ENCODE assay signal across 8 cellular contexts in the genomic region with DNA sequence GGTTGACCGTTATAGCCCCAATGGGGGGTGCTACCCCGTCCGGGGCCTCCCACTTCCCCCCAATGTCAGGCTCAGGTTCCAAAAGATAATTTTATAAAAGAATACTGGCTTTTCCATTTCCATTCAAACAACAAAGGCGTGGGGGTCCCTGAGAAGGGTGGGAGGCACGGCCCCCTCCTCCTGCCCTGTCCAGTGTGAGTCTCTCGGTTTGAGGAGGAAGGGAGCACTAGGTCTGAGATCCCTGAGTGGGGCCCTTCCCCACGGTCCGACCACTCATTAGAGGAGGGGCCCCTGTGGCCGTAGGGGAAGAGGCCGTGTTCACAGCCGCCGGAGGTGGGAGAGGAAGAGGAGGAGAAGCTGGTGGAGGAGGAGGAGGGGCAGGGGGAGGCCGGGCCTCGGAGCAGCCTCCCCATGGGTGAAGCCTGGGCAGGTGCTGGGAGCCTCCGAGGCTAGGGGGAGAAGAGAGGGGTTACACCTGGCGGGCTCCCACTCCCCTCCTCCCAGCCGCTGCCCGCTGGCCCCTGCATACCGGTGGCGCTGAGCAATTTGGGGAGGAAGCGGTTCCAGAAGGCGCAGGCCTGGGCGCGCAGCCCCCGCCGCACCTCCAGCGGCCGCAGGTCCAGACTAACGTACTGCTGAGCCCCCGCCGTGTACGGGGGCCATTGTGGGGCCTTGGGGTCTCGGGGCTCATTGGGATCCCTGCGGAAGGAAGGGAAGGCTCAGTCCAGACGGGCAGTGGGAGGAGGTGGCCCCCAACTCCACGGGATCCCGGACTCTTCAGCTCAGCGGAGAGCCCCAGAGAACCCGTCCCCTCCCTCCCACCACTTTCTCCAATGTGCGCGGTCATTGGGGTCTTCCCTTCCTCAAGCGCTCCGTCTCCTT.
DNase-seq lines count a peak whose midpoint lies in the region; ATAC-seq lines count a peak whose summit lies in the region.

No MANE protein-coding gene starts in this region.

- no peaks in the 10 kb centered on the region for H3K9me3 Mint-ChIP-seq in T-helper 1 cell treated with Interleukin-12 subunit alpha and Interleukin-12 subunit beta and Interleukin-4 antibody, amounts not matched to agents 30 μg/mL and 1 μg/mL, for 36 hours
- no peaks in the 10 kb centered on the region for H3K9me3 Mint-ChIP-seq in activated naive CD8-positive, alpha-beta T cell (ENCODE audit: low read depth)

- no peak for ATAC-seq in GM18498 (IDR thresholded peaks at IDR 0.05; ENCODE audit: unreplicated experiment)
- no peak for ATAC-seq in HG03039 (IDR thresholded peaks at IDR 0.05; ENCODE audit: unreplicated experiment)

- peaks cover 32% of the 10 kb centered on the region for H3K4me1 Mint-ChIP-seq in T-helper 1 cell treated with Interleukin-12 subunit alpha and Interleukin-12 subunit beta and Interleukin-4 antibody, amounts not matched to agents 30 μg/mL and 1 μg/mL, for 36 hours (ENCODE audit: low read depth)
- H3K4me1 Mint-ChIP-seq in activated naive CD8-positive, alpha-beta T cell (ENCODE audit: low read depth): peaks cover 34% of the 10 kb centered on the region

- peaks cover 40% of the 10 kb centered on the region for H3K27me3 Mint-ChIP-seq in T-helper 1 cell treated with Interleukin-12 subunit alpha and Interleukin-12 subunit beta and Interleukin-4 antibody, amounts not matched to agents 30 μg/mL and 1 μg/mL, for 36 hours (ENCODE audit: low read depth)
- peaks cover 3% of the 10 kb centered on the region for H3K27me3 Mint-ChIP-seq in activated naive CD8-positive, alpha-beta T cell

- no peak for DNase-seq in T-helper 1 cell
- peak; percentile 67 for DNase-seq in islet precursor cell
- peak in 1 of 49 donors; percentile 24 for DNase-seq in substantia nigra (lab: John Stamatoyannopoulos, UW)
- DNase-seq in germinal center (ENCODE audit: low spot score): no peak

- H3K4me3 Mint-ChIP-seq in T-helper 1 cell treated with Interleukin-12 subunit alpha and Interleukin-12 subunit beta and Interleukin-4 antibody, amounts not matched to agents 30 μg/mL and 1 μg/mL, for 36 hours: peak overlapping the region; percentile 77
- H3K4me3 Mint-ChIP-seq in activated naive CD8-positive, alpha-beta T cell: peak overlapping the region; percentile 80

- H3K27ac ChIP-seq in substantia nigra (ENCODE audit: low read depth, low read length, poor library complexity, severe bottlenecking): peak overlapping the region; percentile 80

- no peak overlapping the region for H3K27ac Mint-ChIP-seq in T-helper 1 cell treated with Interleukin-12 subunit alpha and Interleukin-12 subunit beta and Interleukin-4 antibody, amounts not matched to agents 30 μg/mL and 1 μg/mL, for 36 hours
- H3K27ac Mint-ChIP-seq in activated naive CD8-positive, alpha-beta T cell: no peak overlapping the region

- peaks cover 25% of the 10 kb centered on the region for H3K36me3 Mint-ChIP-seq in T-helper 1 cell treated with Interleukin-12 subunit alpha and Interleukin-12 subunit beta and Interleukin-4 antibody, amounts not matched to agents 30 μg/mL and 1 μg/mL, for 36 hours (ENCODE audit: low read depth)
- peaks cover 14% of the 10 kb centered on the region for H3K36me3 Mint-ChIP-seq in activated naive CD8-positive, alpha-beta T cell
